Comparison of ENCODE assay signal across 9 cellular contexts in genomic region chr12:93243689-93244513, GRCh38.
DNase-seq lines count a peak whose midpoint lies in the region; ATAC-seq and TF ChIP-seq lines count a peak whose summit lies in the region.
"Had no signal": no experiment of that assay in that cellular context is flagged by ENCODE, and none has a peak within 500 bp of the region (broad histone marks: within the 10 kb centered on the region; RNA-seq: fewer than 3 reads in every experiment).

No MANE protein-coding gene starts in this region.

- no peaks in the 10 kb centered on the region for H3K27me3 Mint-ChIP-seq in natural killer cell treated with Interleukin-12 subunit alpha and Interleukin-12 subunit beta and Interleukin-15 and Interleukin-18, amount 100 ng/mL, for 72 hours

- H3K4me3 Mint-ChIP-seq in natural killer cell treated with Interleukin-12 subunit alpha and Interleukin-12 subunit beta and Interleukin-15 and Interleukin-18, amount 100 ng/mL, for 72 hours: peak overlapping the region; percentile 37
- H3K4me3 Mint-ChIP-seq: immature natural killer cell had no signal

- no peak overlapping the region for H3K4me3 ChIP-seq in cardiac fibroblast (replicated peaks in 1 of 2; ENCODE audit: low read depth in 2 of 2, low read length in 2 of 2)

- in situ Hi-C loops in G401 (cut with HindIII; ENCODE audit: low sequenced_read_pairs): no loop called here

- H3K9me3 Mint-ChIP-seq in natural killer cell treated with Interleukin-12 subunit alpha and Interleukin-12 subunit beta and Interleukin-15 and Interleukin-18, amount 100 ng/mL, for 72 hours: no peaks in the 10 kb centered on the region

- ATAC-seq in GM21576 (IDR thresholded peaks at IDR 0.05; ENCODE audit: unreplicated experiment): peak; percentile 39
- peak; percentile 64 to 89 for ATAC-seq in natural killer cell treated with Interleukin-12 subunit alpha and Interleukin-12 subunit beta and Interleukin-15 and Interleukin-18, amount 100 ng/mL, for 72 hours

- peak overlapping the region; percentile 26 to 90 for H3K27ac Mint-ChIP-seq in natural killer cell treated with Interleukin-12 subunit alpha and Interleukin-12 subunit beta and Interleukin-15 and Interleukin-18, amount 100 ng/mL, for 72 hours

- TF ChIP-seq CTCF in cardiac fibroblast (IDR thresholded peaks at IDR 0.05; ENCODE audit: low read depth, low read length): no peak

- DNase-seq in DMS79 (lab: John Stamatoyannopoulos, UW) (peak; percentile 79), NCI-H2171 (lab: John Stamatoyannopoulos, UW) (peak; percentile 16), cardiac fibroblast (ENCODE audit: low read depth in 2 of 2) (peak; percentile 88 to 93), NCI-H2227 (lab: John Stamatoyannopoulos, UW; ENCODE audit: unreplicated experiment) (no peak), cerebellar nuclear complex (lab: John Stamatoyannopoulos, UW) (no peak), G401 (ENCODE audit: low spot score) (no peak)
- DNase-seq in natural killer cell treated with Interleukin-12 subunit alpha and Interleukin-12 subunit beta and Interleukin-15 and Interleukin-18, amount 100 ng/mL, for 72 hours (ENCODE audit: low spot score): peak; percentile 63

- no peaks in the 10 kb centered on the region for H3K36me3 Mint-ChIP-seq in natural killer cell treated with Interleukin-12 subunit alpha and Interleukin-12 subunit beta and Interleukin-15 and Interleukin-18, amount 100 ng/mL, for 72 hours
- H3K36me3 Mint-ChIP-seq: immature natural killer cell had no signal

- peaks cover 13 to 16% of the 10 kb centered on the region in 2 donors for H3K4me1 Mint-ChIP-seq in natural killer cell treated with Interleukin-12 subunit alpha and Interleukin-12 subunit beta and Interleukin-15 and Interleukin-18, amount 100 ng/mL, for 72 hours (ENCODE audit: low read depth in 2 of 2)

Comparison
In these comparisons a context has a peak if more than half of its experiments do, and no peak if none do; other contexts are left out.
1. DNase-seq: peak in DMS79 (single experiment), NCI-H2171 (single experiment), cardiac fibroblast (2 of 2) and natural killer cell treated with Interleukin-12 subunit alpha and Interleukin-12 subunit beta and Interleukin-15 and Interleukin-18, amount 100 ng/mL, for 72 hours (single experiment); none in NCI-H2227 (single experiment), cerebellar nuclear complex (0 of 2) and G401 (single experiment).